26 cellular contexts compared by ENCODE assay signal in genomic region chr6:51323056-51323455, GRCh38.
"Had no signal": no experiment of that assay in that cellular context is flagged by ENCODE, and none has a peak within 500 bp of the region (broad histone marks: within the 10 kb centered on the region; RNA-seq: fewer than 3 reads in every experiment).

No MANE protein-coding gene starts in this region.

- DNase-seq: activated CD4-positive, alpha-beta memory T cell treated with anti-CD3 and anti-CD28 coated beads, Interleukin-2, amount 10 ng/mL, durations not matched to agents 7 days and 5 days; activated CD4-positive, alpha-beta T cell treated with anti-CD3 and anti-CD28 coated beads for 1 hour; activated CD4-positive, alpha-beta T cell treated with anti-CD3 and anti-CD28 coated beads, Interleukin-2, amount 10 ng/mL, durations not matched to agents 7 days and 5 days; activated CD8-positive, alpha-beta memory T cell treated with anti-CD3 and anti-CD28 coated beads, Interleukin-2, amount 50 U/mL, for 48 hours; activated gamma-delta T cell; activated naive CD4-positive, alpha-beta T cell treated with anti-CD3 and anti-CD28 coated beads, Interleukin-2, amount 10 ng/mL, durations not matched to agents 7 days and 5 days; activated naive CD8-positive, alpha-beta T cell treated with anti-CD3 and anti-CD28 coated beads, Interleukin-2, amount 10 ng/mL, durations not matched to agents 7 days and 5 days; activated T-cell treated with anti-CD3 and anti-CD28 coated beads, Interleukin-2, amount 50 U/mL, for 24 hours; dorsolateral prefrontal cortex; effector memory CD4-positive, alpha-beta T cell; foreskin fibroblast; heart left ventricle; hypothalamus; immature natural killer cell; kidney; left colon; mammary epithelial cell; nephron progenitor cell; ovary; retina; sigmoid colon; small intestine; stimulated activated CD4-positive, alpha-beta T cell treated with anti-CD3 and anti-CD28 coated beads, Interleukin-4, amount 100 ng/mL, for 24 hours; uterus had no signal

- ATAC-seq: heart left ventricle; left colon; stimulated activated effector memory CD8-positive, alpha-beta T cell treated with anti-CD3 and anti-CD28 coated beads, Interleukin-12 subunit alpha, Interleukin-12 subunit beta, amount 100 ng/mL, for 72 hours; WTC11 had no signal
